Comparison of ENCODE assay signal across 8 cellular contexts in genomic region chr3:23809840-23810341, GRCh38. TPM values are rescaled to one million over a fixed set of nuclear protein-coding genes. Genes with fewer than 3 reads are reported as not detected.
DNase-seq lines count a peak whose midpoint lies in the region; ATAC-seq, FAIRE-seq and TF ChIP-seq lines count a peak whose summit lies in the region.

No MANE protein-coding gene starts in this region.

- H3K9me3 ChIP-seq in BE2C (no peaks in the 10 kb centered on the region), thyroid gland (no peaks in the 10 kb centered on the region)

- H3K4me1 ChIP-seq in BE2C (0 out of 2 replicates have a peak, but pooled peaks cover 4% of the 10 kb centered on the region), thyroid gland (peaks cover 17 to 27% of the 10 kb centered on the region in 2 donors)

- intact Hi-C loops in thyroid gland (cut with DNase I): no loop called here

- H3K27me3 Mint-ChIP-seq in activated naive CD8-positive, alpha-beta T cell treated with anti-CD3 and anti-CD28 coated beads, Interleukin-2, amount 50 U/mL, for 24 hours: peaks cover 3% of the 10 kb centered on the region

- peak overlapping the region; percentile 99 for H3K27ac Mint-ChIP-seq in activated naive CD8-positive, alpha-beta T cell treated with anti-CD3 and anti-CD28 coated beads, Interleukin-2, amount 50 U/mL, for 24 hours

- FAIRE-seq in D721Med (lab: Jason Lieb, UNC): no peak

- peak overlapping the region; percentile 66 for H3K27ac ChIP-seq in HL-60 (replicated peaks)
- H3K27ac ChIP-seq in thyroid gland: peak overlapping the region; percentile 84 to 88 (median 86)

- 71 to 74% methylated on average over 13 of the region's 13 CpGs for WGBS in thyroid gland, 2 donors

- peak overlapping the region; percentile 88 for H3K4me3 Mint-ChIP-seq in activated naive CD8-positive, alpha-beta T cell treated with anti-CD3 and anti-CD28 coated beads, Interleukin-2, amount 50 U/mL, for 24 hours

- no peaks in the 10 kb centered on the region for H3K9me3 Mint-ChIP-seq in activated naive CD8-positive, alpha-beta T cell treated with anti-CD3 and anti-CD28 coated beads, Interleukin-2, amount 50 U/mL, for 24 hours

- H3K27me3 ChIP-seq in BE2C (no peaks in the 10 kb centered on the region), HL-60 (ENCODE audit: insufficient read depth, poor library complexity, severe bottlenecking) (no peaks in the 10 kb centered on the region), thyroid gland (no peaks in the 10 kb centered on the region)

- no peaks in the 10 kb centered on the region for H3K36me3 ChIP-seq in BE2C
- no peaks in the 10 kb centered on the region for H3K36me3 ChIP-seq in thyroid gland

- no peak for TF ChIP-seq CTCF in BE2C (IDR thresholded peaks at IDR 0.05; ENCODE audit: low read depth, low read length)
- TF ChIP-seq CTCF in HL-60 (IDR thresholded peaks at IDR 0.05; ENCODE audit: insufficient read depth, low read length): no peak
- no peak for TF ChIP-seq CTCF in thyroid gland (IDR thresholded peaks at IDR 0.05)
- no peak for TF ChIP-seq CTCF in D721Med (IDR thresholded peaks at IDR 0.05; ENCODE audit: insufficient read depth, missing control alignments)

- peaks cover 64% of the 10 kb centered on the region for H3K4me1 Mint-ChIP-seq in activated naive CD8-positive, alpha-beta T cell treated with anti-CD3 and anti-CD28 coated beads, Interleukin-2, amount 50 U/mL, for 24 hours

- DNase-seq in BE2C (no peak), HL-60 (ENCODE audit: low read depth in 1 of 2, low spot score in 1 of 2) (peak in 1 of 2 experiments; percentile 49), left kidney (ENCODE audit: low read depth, low spot score) (peak; percentile 25), thyroid gland (no peak), D721Med (ENCODE audit: insufficient read length, low spot score) (no peak)
- DNase-seq in activated naive CD8-positive, alpha-beta T cell treated with anti-CD3 and anti-CD28 coated beads, Interleukin-2, amount 50 U/mL, for 24 hours: no peak

- no peak for TF ChIP-seq POLR2A in thyroid gland (IDR thresholded peaks at IDR 0.05)

- H3K4me3 ChIP-seq in BE2C (ENCODE audit: low read depth, low read length) (peak overlapping the region; percentile 66), HL-60 (replicated peaks; ENCODE audit: insufficient read depth, low read length) (peak overlapping the region; percentile 65), thyroid gland (replicated peaks in 1 of 3) (peak overlapping the region in 2 of 3 donors; percentile 67 to 73)

- H3K36me3 Mint-ChIP-seq in activated naive CD8-positive, alpha-beta T cell treated with anti-CD3 and anti-CD28 coated beads, Interleukin-2, amount 50 U/mL, for 24 hours (ENCODE audit: low read depth): peaks cover 22% of the 10 kb centered on the region

- ATAC-seq in activated naive CD8-positive, alpha-beta T cell treated with anti-CD3 and anti-CD28 coated beads, Interleukin-2, amount 50 U/mL, for 24 hours: no peak
- no peak for ATAC-seq in activated CD4-positive, CD25-positive, alpha-beta regulatory T cell treated with anti-CD3 and anti-CD28 coated beads, Interleukin-2, amount 50 U/mL, for 24 hours
- no peak for ATAC-seq in HG03159 (IDR thresholded peaks at IDR 0.05; ENCODE audit: unreplicated experiment)

RNA-seq across cellular contexts. Expression of gene UBE2E1, which starts 4.1 kb away (rescaled TPM):
- 52.3 TPM for polyA plus RNA-seq in BE2C (2012; ENCODE audit: insufficient read depth, insufficient read length, low read depth)
- 10 to 100 TPM; 61.6 to 88.4 (median 79.6) TPM for total RNA-seq in thyroid gland
